Comparison of ENCODE assay signal across 1 cellular context in the genomic region with DNA sequence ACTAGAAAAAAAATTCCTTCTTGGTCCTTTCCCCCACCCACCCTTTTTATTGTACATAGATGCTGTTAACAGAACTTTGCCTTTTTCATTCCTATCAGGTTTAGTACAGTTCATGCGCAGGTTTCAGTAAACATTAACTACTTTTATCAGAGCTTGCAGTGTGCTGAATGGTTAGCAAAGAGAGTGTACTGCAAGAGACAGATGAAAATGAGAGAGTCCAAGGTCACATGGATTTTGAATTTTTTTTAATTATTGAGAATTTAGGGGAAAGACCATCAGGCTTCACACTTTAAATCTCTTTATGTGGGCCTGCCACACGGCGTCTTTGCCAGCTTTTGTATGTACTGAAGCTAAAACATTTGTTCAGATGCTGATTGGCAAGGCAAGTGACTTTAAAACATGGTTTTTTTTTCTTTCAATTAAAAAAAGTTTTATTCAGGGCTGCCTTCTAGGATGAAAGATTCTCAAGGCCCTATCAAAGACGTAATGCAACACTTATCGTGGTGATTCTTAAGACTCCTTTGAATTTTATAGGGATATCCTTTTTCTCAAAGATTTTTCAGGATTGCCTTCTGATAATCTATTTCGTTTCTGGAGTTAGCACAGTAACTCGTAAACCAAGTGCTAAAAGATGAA.
TF ChIP-seq lines count a peak whose summit lies in the region.

No MANE protein-coding gene starts in this region.

TF ChIP-seq in SK-N-SH treated with all-trans-retinoic acid at 6 μM for 48 hours, 23 proteins besides CTCF, POLR2A, EP300 and RAD21 (continued from another document):
- TF ChIP-seq, protein P1, sequence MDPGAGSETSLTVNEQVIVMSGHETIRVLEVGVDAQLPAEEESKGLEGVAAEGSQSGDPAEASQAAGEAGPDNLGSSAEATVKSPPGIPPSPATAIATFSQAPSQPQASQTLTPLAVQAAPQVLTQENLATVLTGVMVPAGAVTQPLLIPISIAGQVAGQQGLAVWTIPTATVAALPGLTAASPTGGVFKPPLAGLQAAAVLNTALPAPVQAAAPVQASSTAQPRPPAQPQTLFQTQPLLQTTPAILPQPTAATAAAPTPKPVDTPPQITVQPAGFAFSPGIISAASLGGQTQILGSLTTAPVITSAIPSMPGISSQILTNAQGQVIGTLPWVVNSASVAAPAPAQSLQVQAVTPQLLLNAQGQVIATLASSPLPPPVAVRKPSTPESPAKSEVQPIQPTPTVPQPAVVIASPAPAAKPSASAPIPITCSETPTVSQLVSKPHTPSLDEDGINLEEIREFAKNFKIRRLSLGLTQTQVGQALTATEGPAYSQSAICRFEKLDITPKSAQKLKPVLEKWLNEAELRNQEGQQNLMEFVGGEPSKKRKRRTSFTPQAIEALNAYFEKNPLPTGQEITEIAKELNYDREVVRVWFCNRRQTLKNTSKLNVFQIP (CRISPR knock-in tag; IDR thresholded peaks at IDR 0.05; ENCODE audit: borderline replicate concordance, low read depth) = no peak
- TF ChIP-seq RARB (CRISPR knock-in tag; IDR thresholded peaks at IDR 0.05) (no peak), ESRRG (CRISPR knock-in tag; IDR thresholded peaks at IDR 0.05) (no peak), PPARA (CRISPR knock-in tag; IDR thresholded peaks at IDR 0.05; ENCODE audit: borderline replicate concordance) (no peak), OSR1 (CRISPR knock-in tag; IDR thresholded peaks at IDR 0.05) (no peak), CSDC2 (CRISPR knock-in tag; IDR thresholded peaks at IDR 0.05) (no peak)
- TF ChIP-seq, protein P2, sequence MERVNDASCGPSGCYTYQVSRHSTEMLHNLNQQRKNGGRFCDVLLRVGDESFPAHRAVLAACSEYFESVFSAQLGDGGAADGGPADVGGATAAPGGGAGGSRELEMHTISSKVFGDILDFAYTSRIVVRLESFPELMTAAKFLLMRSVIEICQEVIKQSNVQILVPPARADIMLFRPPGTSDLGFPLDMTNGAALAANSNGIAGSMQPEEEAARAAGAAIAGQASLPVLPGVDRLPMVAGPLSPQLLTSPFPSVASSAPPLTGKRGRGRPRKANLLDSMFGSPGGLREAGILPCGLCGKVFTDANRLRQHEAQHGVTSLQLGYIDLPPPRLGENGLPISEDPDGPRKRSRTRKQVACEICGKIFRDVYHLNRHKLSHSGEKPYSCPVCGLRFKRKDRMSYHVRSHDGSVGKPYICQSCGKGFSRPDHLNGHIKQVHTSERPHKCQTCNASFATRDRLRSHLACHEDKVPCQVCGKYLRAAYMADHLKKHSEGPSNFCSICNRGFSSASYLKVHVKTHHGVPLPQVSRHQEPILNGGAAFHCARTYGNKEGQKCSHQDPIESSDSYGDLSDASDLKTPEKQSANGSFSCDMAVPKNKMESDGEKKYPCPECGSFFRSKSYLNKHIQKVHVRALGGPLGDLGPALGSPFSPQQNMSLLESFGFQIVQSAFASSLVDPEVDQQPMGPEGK (CRISPR knock-in tag; IDR thresholded peaks at IDR 0.05; ENCODE audit: borderline replicate concordance) = no peak
- TF ChIP-seq, protein P3, sequence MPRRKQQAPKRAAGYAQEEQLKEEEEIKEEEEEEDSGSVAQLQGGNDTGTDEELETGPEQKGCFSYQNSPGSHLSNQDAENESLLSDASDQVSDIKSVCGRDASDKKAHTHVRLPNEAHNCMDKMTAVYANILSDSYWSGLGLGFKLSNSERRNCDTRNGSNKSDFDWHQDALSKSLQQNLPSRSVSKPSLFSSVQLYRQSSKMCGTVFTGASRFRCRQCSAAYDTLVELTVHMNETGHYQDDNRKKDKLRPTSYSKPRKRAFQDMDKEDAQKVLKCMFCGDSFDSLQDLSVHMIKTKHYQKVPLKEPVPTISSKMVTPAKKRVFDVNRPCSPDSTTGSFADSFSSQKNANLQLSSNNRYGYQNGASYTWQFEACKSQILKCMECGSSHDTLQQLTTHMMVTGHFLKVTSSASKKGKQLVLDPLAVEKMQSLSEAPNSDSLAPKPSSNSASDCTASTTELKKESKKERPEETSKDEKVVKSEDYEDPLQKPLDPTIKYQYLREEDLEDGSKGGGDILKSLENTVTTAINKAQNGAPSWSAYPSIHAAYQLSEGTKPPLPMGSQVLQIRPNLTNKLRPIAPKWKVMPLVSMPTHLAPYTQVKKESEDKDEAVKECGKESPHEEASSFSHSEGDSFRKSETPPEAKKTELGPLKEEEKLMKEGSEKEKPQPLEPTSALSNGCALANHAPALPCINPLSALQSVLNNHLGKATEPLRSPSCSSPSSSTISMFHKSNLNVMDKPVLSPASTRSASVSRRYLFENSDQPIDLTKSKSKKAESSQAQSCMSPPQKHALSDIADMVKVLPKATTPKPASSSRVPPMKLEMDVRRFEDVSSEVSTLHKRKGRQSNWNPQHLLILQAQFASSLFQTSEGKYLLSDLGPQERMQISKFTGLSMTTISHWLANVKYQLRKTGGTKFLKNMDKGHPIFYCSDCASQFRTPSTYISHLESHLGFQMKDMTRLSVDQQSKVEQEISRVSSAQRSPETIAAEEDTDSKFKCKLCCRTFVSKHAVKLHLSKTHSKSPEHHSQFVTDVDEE (CRISPR knock-in tag; IDR thresholded peaks at IDR 0.05) = no peak
